Comparison of ENCODE assay signal across 1 cellular context in genomic region chr16:3579776-3580175, GRCh38.
TF ChIP-seq lines count a peak whose summit lies in the region.

No MANE protein-coding gene starts in this region.

TF ChIP-seq in H1, 55 proteins besides CTCF, POLR2A, EP300 and RAD21:
- TF ChIP-seq HDAC6 (IDR thresholded peaks at IDR 0.05; ENCODE audit: low read depth, low read length) (no peak), GABPA (IDR thresholded peaks at IDR 0.05; ENCODE audit: borderline replicate concordance, insufficient read depth, low read length) (no peak)
